In genomic region chr16:14628806-14629611, GRCh38 we compare ENCODE assay signal across 8 cellular contexts. TPM values are rescaled to one million over a fixed set of nuclear protein-coding genes. Genes with fewer than 3 reads are reported as not detected.
DNase-seq lines count a peak whose midpoint lies in the region; ATAC-seq, FAIRE-seq and TF ChIP-seq lines count a peak whose summit lies in the region.

No MANE protein-coding gene starts in this region.

- peaks cover under 1% of the 10 kb centered on the region for H4K20me1 ChIP-seq in OCI-LY3 (ENCODE audit: insufficient read depth, low read length)

- no peaks in the 10 kb centered on the region for H3K27me3 Mint-ChIP-seq in endodermal cell (ENCODE audit: insufficient read depth)

- H3K9me3 ChIP-seq in OCI-LY3 (ENCODE audit: insufficient read depth, low read length), result no peaks in the 10 kb centered on the region
- no peaks in the 10 kb centered on the region for H3K9me3 ChIP-seq in endodermal cell (ENCODE audit: control insufficient read depth, low read length)
- no peaks in the 10 kb centered on the region for H3K9me3 ChIP-seq in pancreas

- WGBS in endodermal cell (ENCODE audit: insufficient coverage in 1 of 2, insufficient read length in 1 of 2), 2 experiments, result 60 to 95% methylated on average over 7 to 12 of the region's 12 CpGs
- 45 to 49% methylated on average over 12 of the region's 12 CpGs for WGBS in pancreas, 2 donors

- peak overlapping the region; percentile 79 for H3K4me3 ChIP-seq in GM06990 (replicated peaks; ENCODE audit: low read depth, low read length)
- peak overlapping the region; percentile 90 for H3K4me3 ChIP-seq in OCI-LY3 (ENCODE audit: low read length)
- peak overlapping the region; percentile 95 for H3K4me3 ChIP-seq in endodermal cell (ENCODE audit: low read length)
- H3K4me3 ChIP-seq in pancreas, result peak overlapping the region; percentile 79 to 92 (median 90)

- H3K4me1 Mint-ChIP-seq in endodermal cell, result peaks cover 14% of the 10 kb centered on the region

- no peak for DNase-seq in GM06990 (ENCODE audit: extremely low read depth, insufficient read length)
- DNase-seq in endodermal cell, result no peak
- DNase-seq in pancreas, result no peak
- no peak for DNase-seq in NCI-H446 (lab: John Stamatoyannopoulos, UW)
- no peak for DNase-seq in NCI-H1436 (lab: John Stamatoyannopoulos, UW)

- H3K36me3 ChIP-seq in GM06990 (ENCODE audit: control insufficient read depth, insufficient read depth, low read length) (no peaks in the 10 kb centered on the region; the same call in 1 of the 2 replicates), OCI-LY3 (replicated peaks; ENCODE audit: low read depth, low read length) (peaks cover 32% of the 10 kb centered on the region), endodermal cell (ENCODE audit: control insufficient read depth, insufficient read depth, low read length) (peaks cover 45% of the 10 kb centered on the region), pancreas (peaks cover 0 to 14% (median 0%) of the 10 kb centered on the region in 3 donors)

- peak overlapping the region; percentile 83 for H3K4me2 ChIP-seq in OCI-LY3 (ENCODE audit: low read length)

- H3K9ac ChIP-seq in OCI-LY3 (ENCODE audit: low read length), result peak overlapping the region; percentile 88
- H3K9ac ChIP-seq in endodermal cell (ENCODE audit: extremely low read depth, low read length, poor library complexity, severe bottlenecking), result peak overlapping the region; percentile 95

- intact Hi-C loops in pancreas (cut with DNase I), result no loop called here

- H3K9me3 Mint-ChIP-seq in endodermal cell, result no peaks in the 10 kb centered on the region

- peaks cover 35% of the 10 kb centered on the region for H3K79me2 ChIP-seq in OCI-LY3 (ENCODE audit: low read length)

- no peak for ATAC-seq in pancreas
- no peak for ATAC-seq in HG03108 (IDR thresholded peaks at IDR 0.05; ENCODE audit: unreplicated experiment)
- ATAC-seq in GM19467 (IDR thresholded peaks at IDR 0.05; ENCODE audit: unreplicated experiment), result no peak

- TF ChIP-seq CTCF in GM06990 (IDR thresholded peaks at IDR 0.05; ENCODE audit: insufficient read depth, low read length, poor library complexity, severe bottlenecking) (no peak), OCI-LY3 (IDR thresholded peaks at IDR 0.05; ENCODE audit: low read depth, low read length) (no peak), endodermal cell (conservative IDR thresholded peaks at IDR 0.05) (no peak), pancreas (IDR thresholded peaks at IDR 0.05) (no peak)

- H3K4me1 ChIP-seq in OCI-LY3 (ENCODE audit: low read length) (peaks cover 21% of the 10 kb centered on the region), endodermal cell (ENCODE audit: control insufficient read depth, insufficient read depth, low read length) (no peaks in the 10 kb centered on the region), pancreas (peaks cover 4 to 11% (median 10%) of the 10 kb centered on the region in 3 donors)

- H3K27ac ChIP-seq in OCI-LY3 (ENCODE audit: low read length) (peak overlapping the region; percentile 60), endodermal cell (ENCODE audit: low read depth, low read length) (peak overlapping the region; percentile 88), pancreas (no peak overlapping the region)

- H3K4me3 Mint-ChIP-seq in endodermal cell, result peak overlapping the region; percentile 83

- FAIRE-seq in pancreas (lab: Jason Lieb, UNC), result no peak

- H2AFZ ChIP-seq in OCI-LY3 (ENCODE audit: low read depth, low read length), result no peak overlapping the region

- no peaks in the 10 kb centered on the region for H3K27me3 ChIP-seq in GM06990 (replicated peaks; ENCODE audit: control insufficient read depth, insufficient read depth, low read length)
- H3K27me3 ChIP-seq in OCI-LY3 (ENCODE audit: low read depth, low read length), result no peaks in the 10 kb centered on the region
- no peaks in the 10 kb centered on the region for H3K27me3 ChIP-seq in endodermal cell (ENCODE audit: control insufficient read depth, insufficient read depth, low read length, poor library complexity, severe bottlenecking)
- no peaks in the 10 kb centered on the region for H3K27me3 ChIP-seq in pancreas

- H3K36me3 Mint-ChIP-seq in endodermal cell (ENCODE audit: low read depth), result peaks cover 36% of the 10 kb centered on the region

- H3K27ac Mint-ChIP-seq in endodermal cell, result peak overlapping the region; percentile 98

RNA-seq across cellular contexts. Expression of gene PARN, which starts 1.1 kb away (rescaled TPM):
- total RNA-seq in endodermal cell (10 to 100 TPM; 43.7 to 45.7 TPM), pancreas (10 to 100 TPM; 13.5 to 19.6 (median 15.3) TPM)
- polyA plus RNA-seq in endodermal cell (2013, experiment 1 of 2), result 29.8 TPM
- polyA plus RNA-seq in endodermal cell (2013, experiment 2 of 2), result 27.5 TPM
- 10 to 100 TPM in 1 of 2 donors, 1 to 10 TPM in 1; 8.3 to 13.5 TPM for polyA plus RNA-seq in pancreas

RNA-seq across cellular contexts. Expression of gene BFAR, which starts 3.7 kb away (rescaled TPM):
- 10 to 100 TPM; 60.1 to 73.3 TPM for total RNA-seq in endodermal cell
- polyA plus RNA-seq in endodermal cell (2013, experiment 1 of 2), result 59.2 TPM
- 54.5 TPM for polyA plus RNA-seq in endodermal cell (2013, experiment 2 of 2)
- total RNA-seq in pancreas, result 10 to 100 TPM; 35.6 to 55.6 (median 44.9) TPM
- polyA plus RNA-seq in pancreas, result 10 to 100 TPM; 26.6 to 26.7 TPM

Comparison
In these comparisons a context has a peak if more than half of its experiments do, and no peak if none do; other contexts are left out.
1. H3K27ac ChIP-seq: peak in OCI-LY3 (single experiment) and endodermal cell (single experiment); none in pancreas (0 of 4).
2. Peak in every context shown above with its lines, with median percentiles within 50 percentile points of each other: H3K4me3 ChIP-seq.